ENCODE assay signal across 12 cellular contexts in the genomic region with DNA sequence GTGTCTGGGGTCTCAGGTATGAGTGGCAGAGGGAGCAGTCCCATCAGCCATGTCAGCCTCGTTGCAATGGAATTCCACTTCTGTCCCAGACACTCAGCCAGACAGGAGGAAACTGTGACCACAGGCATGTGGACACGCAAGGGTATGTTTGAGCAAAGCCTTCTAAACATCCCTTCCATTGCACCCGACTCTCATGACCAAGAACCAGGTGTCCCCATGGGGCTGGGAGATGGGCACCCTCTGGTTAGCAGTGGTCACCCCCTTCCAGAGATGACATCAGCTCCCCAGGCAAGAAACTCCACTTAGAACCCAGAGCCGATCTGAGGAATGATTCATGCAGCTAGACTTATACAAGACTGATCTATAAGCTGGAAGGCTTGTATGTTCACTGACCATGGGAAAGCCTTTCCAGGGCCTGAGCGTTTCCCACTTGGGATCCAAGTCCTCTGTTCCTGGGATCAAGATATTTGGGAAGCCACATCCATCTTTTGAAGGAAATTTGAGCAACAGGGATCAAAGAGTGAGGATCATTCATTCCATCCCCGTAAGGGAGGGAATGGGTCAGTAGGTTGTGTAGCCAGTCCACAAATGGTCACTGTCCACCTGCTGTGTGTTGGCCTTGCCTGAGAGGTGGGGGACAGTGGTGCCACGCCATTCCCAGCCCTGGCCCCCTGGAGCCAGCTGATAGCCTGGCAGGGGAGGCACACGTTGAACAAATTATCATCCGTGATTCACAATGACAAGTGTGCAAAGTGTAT. TPM values are rescaled to one million over a fixed set of nuclear protein-coding genes. Genes with fewer than 3 reads are reported as not detected.
DNase-seq lines count a peak whose midpoint lies in the region; ATAC-seq and TF ChIP-seq lines count a peak whose summit lies in the region.
"Had no signal": no experiment of that assay in that cellular context is flagged by ENCODE, and none has a peak within 500 bp of the region (broad histone marks: within the 10 kb centered on the region; RNA-seq: fewer than 3 reads in every experiment).

No MANE protein-coding gene starts in this region.

- TF ChIP-seq CTCF in left ventricle myocardium inferior (IDR thresholded peaks at IDR 0.05; ENCODE audit: borderline replicate concordance) (no peak), GM13976 (IDR thresholded peaks at IDR 0.05; ENCODE audit: borderline replicate concordance, control extremely low read depth, extremely low read depth, insufficient read depth, missing control alignments) (no peak)

- no peak for ATAC-seq in HG03439 (IDR thresholded peaks at IDR 0.05; ENCODE audit: unreplicated experiment)

- no peaks in the 10 kb centered on the region for H3K9me3 Mint-ChIP-seq in activated T-helper 1 cell treated with anti-CD3 and anti-CD28 coated beads, Interleukin-12 subunit alpha, Interleukin-12 subunit beta, Interleukin-2, Interleukin-4 antibody, amounts not matched to agents 30 ng/mL and 10 ng/mL and 1 ng/mL, durations not matched to agents 14 hours and 24 hours and 36 hours
- H3K9me3 Mint-ChIP-seq: activated naive CD8-positive, alpha-beta T cell treated with anti-CD3 and anti-CD28 coated beads for 36 hours; WTC11 had no signal

- peak overlapping the region; percentile 52 for H3K27ac Mint-ChIP-seq in activated T-helper 1 cell treated with anti-CD3 and anti-CD28 coated beads, Interleukin-12 subunit alpha, Interleukin-12 subunit beta, Interleukin-2, Interleukin-4 antibody, amounts not matched to agents 30 ng/mL and 10 ng/mL and 1 ng/mL, durations not matched to agents 14 hours and 24 hours and 36 hours
- H3K27ac Mint-ChIP-seq: WTC11 had no signal

- H3K4me3 ChIP-seq in left ventricle myocardium inferior, result no peak overlapping the region
- H3K4me3 ChIP-seq: Peyer's patch, spleen had no signal

- H3K9me3 ChIP-seq in left ventricle myocardium inferior (replicated peaks), result no peaks in the 10 kb centered on the region
- H3K9me3 ChIP-seq: Peyer's patch, spleen had no signal

- H3K27ac ChIP-seq in left ventricle myocardium inferior (replicated peaks), result no peak overlapping the region

- intact Hi-C loops in activated T-helper 1 cell treated with anti-CD3 and anti-CD28 coated beads, Interleukin-12 subunit alpha, Interleukin-12 subunit beta, Interleukin-2, Interleukin-4 antibody, amounts not matched to agents 30 ng/mL and 10 ng/mL and 1 ng/mL, durations not matched to agents 14 hours and 24 hours and 36 hours (cut with micrococcal nuclease), result loop anchor here (5.0 to 10.0 kb wide), 3 partner anchors 70 to 728 kb away; a partner anchor contains a TSS
- intact Hi-C loops in left ventricle myocardium inferior (cut with micrococcal nuclease), result loop anchor here (5.0 to 10.0 kb wide), 2 partner anchors 125 to 288 kb away; no protein-coding TSS in a partner anchor

- peaks cover 9% of the 10 kb centered on the region for H3K27me3 Mint-ChIP-seq in activated T-helper 1 cell treated with anti-CD3 and anti-CD28 coated beads, Interleukin-12 subunit alpha, Interleukin-12 subunit beta, Interleukin-2, Interleukin-4 antibody, amounts not matched to agents 30 ng/mL and 10 ng/mL and 1 ng/mL, durations not matched to agents 14 hours and 24 hours and 36 hours (ENCODE audit: insufficient read depth)
- H3K27me3 Mint-ChIP-seq: activated naive CD8-positive, alpha-beta T cell treated with anti-CD3 and anti-CD28 coated beads for 36 hours had no signal

- no peaks in the 10 kb centered on the region for H3K36me3 Mint-ChIP-seq in activated T-helper 1 cell treated with anti-CD3 and anti-CD28 coated beads, Interleukin-12 subunit alpha, Interleukin-12 subunit beta, Interleukin-2, Interleukin-4 antibody, amounts not matched to agents 30 ng/mL and 10 ng/mL and 1 ng/mL, durations not matched to agents 14 hours and 24 hours and 36 hours (ENCODE audit: low read depth)
- H3K36me3 Mint-ChIP-seq: activated naive CD8-positive, alpha-beta T cell treated with anti-CD3 and anti-CD28 coated beads for 36 hours; WTC11 had no signal

- peak; percentile 70 for DNase-seq in AG08396 (ENCODE audit: low spot score)
- DNase-seq in HCEC 1CT, result peak; percentile 45
- DNase-seq in activated T-helper 1 cell treated with anti-CD3 and anti-CD28 coated beads, Interleukin-12 subunit alpha, Interleukin-12 subunit beta, Interleukin-2, Interleukin-4 antibody, amounts not matched to agents 30 ng/mL and 10 ng/mL and 1 ng/mL, durations not matched to agents 14 hours and 24 hours and 36 hours (ENCODE audit: low spot score), result no peak
- peak; percentile 95 for DNase-seq in islet precursor cell
- no peak for DNase-seq in left ventricle myocardium inferior
- DNase-seq in UCSD-AML1 (lab: John Stamatoyannopoulos, UW; ENCODE audit: unreplicated experiment), result no peak
- no peak for DNase-seq in GM13976 (ENCODE audit: low spot score)

- no peaks in the 10 kb centered on the region for H3K36me3 ChIP-seq in left ventricle myocardium inferior
- H3K36me3 ChIP-seq: Peyer's patch, spleen had no signal

- peaks cover 40% of the 10 kb centered on the region for H3K4me1 ChIP-seq in left ventricle myocardium inferior

- in situ Hi-C loops in GM13976 (cut with MboI; ENCODE audit: low sequenced_read_pairs, unreplicated experiment), result loop anchor here (25.0 kb wide), 1 partner anchor 130 kb away; no protein-coding TSS in a partner anchor

- H3K27me3 ChIP-seq in left ventricle myocardium inferior (ENCODE audit: low read depth), result no peaks in the 10 kb centered on the region
- H3K27me3 ChIP-seq: Peyer's patch, spleen had no signal

- H3K4me1 Mint-ChIP-seq in activated T-helper 1 cell treated with anti-CD3 and anti-CD28 coated beads, Interleukin-12 subunit alpha, Interleukin-12 subunit beta, Interleukin-2, Interleukin-4 antibody, amounts not matched to agents 30 ng/mL and 10 ng/mL and 1 ng/mL, durations not matched to agents 14 hours and 24 hours and 36 hours (ENCODE audit: low read depth), result peaks cover 15% of the 10 kb centered on the region

- peak overlapping the region; percentile 6 for H3K4me3 Mint-ChIP-seq in activated T-helper 1 cell treated with anti-CD3 and anti-CD28 coated beads, Interleukin-12 subunit alpha, Interleukin-12 subunit beta, Interleukin-2, Interleukin-4 antibody, amounts not matched to agents 30 ng/mL and 10 ng/mL and 1 ng/mL, durations not matched to agents 14 hours and 24 hours and 36 hours
- H3K4me3 Mint-ChIP-seq: activated naive CD8-positive, alpha-beta T cell treated with anti-CD3 and anti-CD28 coated beads for 36 hours had no signal

RNA-seq across cellular contexts. Expression of a gene that starts 3.9 kb away (rescaled TPM):
- total RNA-seq in activated T-helper 1 cell treated with anti-CD3 and anti-CD28 coated beads, Interleukin-12 subunit alpha, Interleukin-12 subunit beta, Interleukin-2, Interleukin-4 antibody, amounts not matched to agents 30 ng/mL and 10 ng/mL and 1 ng/mL, durations not matched to agents 14 hours and 24 hours and 36 hours, result 17.8 and 19.5 TPM in 2 replicates
- 9.8 TPM for total RNA-seq in left ventricle myocardium inferior

RNA-seq across cellular contexts. Expression of a gene that starts 12.3 kb away (rescaled TPM):
- total RNA-seq in activated T-helper 1 cell treated with anti-CD3 and anti-CD28 coated beads, Interleukin-12 subunit alpha, Interleukin-12 subunit beta, Interleukin-2, Interleukin-4 antibody, amounts not matched to agents 30 ng/mL and 10 ng/mL and 1 ng/mL, durations not matched to agents 14 hours and 24 hours and 36 hours, result 51.2 and 56.4 TPM in 2 replicates
- 19.2 TPM for total RNA-seq in left ventricle myocardium inferior

RNA-seq across cellular contexts. Expression of a gene that starts 24.5 kb away (rescaled TPM):
- not detected in 2 replicates for total RNA-seq in activated T-helper 1 cell treated with anti-CD3 and anti-CD28 coated beads, Interleukin-12 subunit alpha, Interleukin-12 subunit beta, Interleukin-2, Interleukin-4 antibody, amounts not matched to agents 30 ng/mL and 10 ng/mL and 1 ng/mL, durations not matched to agents 14 hours and 24 hours and 36 hours
- 2.1 TPM for total RNA-seq in left ventricle myocardium inferior

Comparison
In these comparisons a context has a peak if more than half of its experiments do, and no peak if none do; other contexts are left out.
1. DNase-seq: peak in AG08396 (single experiment), HCEC 1CT (single experiment) and islet precursor cell (single experiment); none in activated T-helper 1 cell treated with anti-CD3 and anti-CD28 coated beads, Interleukin-12 subunit alpha, Interleukin-12 subunit beta, Interleukin-2, Interleukin-4 antibody, amounts not matched to agents 30 ng/mL and 10 ng/mL and 1 ng/mL, durations not matched to agents 14 hours and 24 hours and 36 hours (single experiment), left ventricle myocardium inferior (single experiment), UCSD-AML1 (single experiment) and GM13976 (single experiment).